In the genomic region with DNA sequence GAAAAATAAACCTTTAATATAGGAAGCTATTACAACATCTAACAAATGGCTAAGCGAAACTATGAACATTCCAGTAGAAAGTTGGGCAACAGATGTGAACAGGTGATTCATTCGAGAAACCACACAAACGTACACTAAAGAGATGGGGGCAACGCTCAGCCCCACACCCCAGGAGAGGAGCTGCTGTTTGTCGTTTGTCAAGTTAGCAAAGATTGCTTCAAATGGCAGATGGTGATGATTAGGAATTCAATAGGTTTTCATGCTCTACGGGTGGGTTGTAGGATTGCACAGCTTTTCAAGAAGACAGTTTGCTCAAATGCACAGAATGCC, we compare ENCODE assay signal across 13 cellular contexts.
DNase-seq lines count a peak whose midpoint lies in the region; ATAC-seq and TF ChIP-seq lines count a peak whose summit lies in the region.
"Had no signal": no experiment of that assay in that cellular context is flagged by ENCODE, and none has a peak within 500 bp of the region (broad histone marks: within the 10 kb centered on the region; RNA-seq: fewer than 3 reads in every experiment).

No MANE protein-coding gene starts in this region.

- peak overlapping the region; percentile 96 for H3K27ac ChIP-seq in DND-41 (ENCODE audit: low read length)
- H3K27ac ChIP-seq: C4-2B had no signal

- H3K36me3 ChIP-seq in DND-41 (ENCODE audit: insufficient read depth, low read length) = peaks cover 4% of the 10 kb centered on the region; the same call in 1 of the 2 replicates

- TF ChIP-seq CTCF in DND-41 (IDR thresholded peaks at IDR 0.05; ENCODE audit: borderline replicate concordance, extremely low read depth, low read length, poor library complexity, severe bottlenecking) = peak; percentile 10
- no peak for TF ChIP-seq CTCF in GM13977 (IDR thresholded peaks at IDR 0.05; ENCODE audit: extremely low read depth, insufficient read depth, missing control alignments)

- peak; percentile 62 for ATAC-seq in DND-41 (ENCODE audit: insufficient read depth, low read depth)

- in situ Hi-C loops in GM13977 (cut with MboI; ENCODE audit: low pct_unique_long_range_greater_than_20kb, low sequenced_read_pairs, unreplicated experiment) = no loop called here

- peak; percentile 15 for DNase-seq in SIG-M5 treated with dmso at 0.1 percent for 504 hours (lab: John Stamatoyannopoulos, UW; ENCODE audit: unreplicated experiment)
- no peak for DNase-seq in SIG-M5 (lab: John Stamatoyannopoulos, UW)
- DNase-seq in DND-41 = peak; percentile 86
- DNase-seq in NOMO-1 treated with DMSO at 0.1 percent for 48 hours (lab: John Stamatoyannopoulos, UW; ENCODE audit: unreplicated experiment) = peak; percentile 39
- DNase-seq in mesenteric fat pad (ENCODE audit: low spot score) = peak; percentile 14
- DNase-seq in HT-29 (ENCODE audit: low spot score) = no peak
- DNase-seq in GM13977 (ENCODE audit: low spot score) = no peak
- DNase-seq: H9, NCI-H1436, NCI-H2081, RPMI8226, SW 1271 had no signal

- H3K27me3 ChIP-seq in DND-41 (ENCODE audit: insufficient read depth, low read length, poor library complexity) = no peaks in the 10 kb centered on the region

- H3K4me1 ChIP-seq in DND-41 (ENCODE audit: insufficient read depth, low read length) = peaks cover 96% of the 10 kb centered on the region

- H4K20me1 ChIP-seq in DND-41 (ENCODE audit: insufficient read depth, low read length) = no peaks in the 10 kb centered on the region

- H3K9me3 ChIP-seq in DND-41 (ENCODE audit: insufficient read depth, low read length, severe bottlenecking) = no peaks in the 10 kb centered on the region

- H3K4me2 ChIP-seq in DND-41 (ENCODE audit: insufficient read depth, low read length) = peak overlapping the region; percentile 52

- H3K9ac ChIP-seq in DND-41 (ENCODE audit: low read depth, low read length) = peak overlapping the region; percentile 61

- H2AFZ ChIP-seq in DND-41 (ENCODE audit: low read depth, low read length) = 0 out of 2 replicates have a peak overlapping the region, but pooled peaks have one; percentile 0

- H3K79me2 ChIP-seq in DND-41 (ENCODE audit: insufficient read depth, low read length) = peaks cover 20% of the 10 kb centered on the region

- H3K4me3 ChIP-seq in DND-41 (ENCODE audit: low read depth in 1 of 2, low read length in 2 of 2) = peak overlapping the region in 1 of 2 experiments; percentile 41; a peak in 2 of 4 replicates

Comparison
In these comparisons a context has a peak if more than half of its experiments do, and no peak if none do; other contexts are left out.
1. DNase-seq: peak in SIG-M5 treated with dmso at 0.1 percent for 504 hours (single experiment), DND-41 (single experiment), NOMO-1 treated with DMSO at 0.1 percent for 48 hours (single experiment) and mesenteric fat pad (single experiment); none in SIG-M5 (single experiment), HT-29 (single experiment) and GM13977 (single experiment).